ENCODE assay signal across 25 cellular contexts in genomic region chr9:3391414-3391813, GRCh38.
A peak's percentile ranks its signal among the peaks of the same experiment; 100 is the strongest.
DNase-seq lines count a peak whose midpoint lies in the region; ATAC-seq, FAIRE-seq and TF ChIP-seq lines count a peak whose summit lies in the region.
"Had no signal": no experiment of that assay in that cellular context is flagged by ENCODE, and none has a peak within 500 bp of the region (broad histone marks: within the 10 kb centered on the region; RNA-seq: fewer than 3 reads in every experiment).

No MANE protein-coding gene starts in this region.

- peaks cover 5% of the 10 kb centered on the region for H3K4me1 ChIP-seq in body of pancreas
- no peaks in the 10 kb centered on the region for H3K4me1 ChIP-seq in pancreas
- H3K4me1 ChIP-seq in osteoblast (ENCODE audit: insufficient read depth, low read length), result no peaks in the 10 kb centered on the region
- H3K4me1 ChIP-seq: A549, BE2C had no signal

- DNase-seq in LNCaP clone FGC (ENCODE audit: low read depth), result peak; percentile 68
- DNase-seq in NCI-H524 treated with DMSO at 0.1 percent for 48 hours (lab: John Stamatoyannopoulos, UW), result peak; percentile 19
- peak in 2 of 4 donors; percentile 21 to 39 for DNase-seq in body of pancreas
- peak in 1 of 6 donors; percentile 40 for DNase-seq in pancreas
- DNase-seq in osteoblast (ENCODE audit: insufficient read length, low spot score, missing footprints), result no peak
- DNase-seq: 8988T; ACHN; AML-193; BE2C; CD4-positive, alpha-beta T cell; CD8-positive, alpha-beta memory T cell; DMS 273 treated with DMSO at 0.1 percent for 48 hours; DMS79; EL; GDM1; H7; HCEC 1CT had no signal

- intact Hi-C loops in body of pancreas (cut with DNase I), result no loop called here
- intact Hi-C loops in pancreas (cut with DNase I), result no loop called here

- ATAC-seq in body of pancreas (peak; percentile 84), pancreas (peak; percentile 78 to 96 (median 91)), HG03139 (IDR thresholded peaks at IDR 0.05; ENCODE audit: unreplicated experiment) (no peak), GM21786 (IDR thresholded peaks at IDR 0.05; ENCODE audit: unreplicated experiment) (no peak)
- ATAC-seq: A549, GM12878 had no signal

- TF ChIP-seq POLR2A in body of pancreas (IDR thresholded peaks at IDR 0.05), result no peak

- WGBS in body of pancreas, 2 donors, result 47 to 59% methylated on average over 2 of the region's 2 CpGs
- WGBS in pancreas, 2 donors, result 46 to 55% methylated on average over 2 of the region's 2 CpGs

- FAIRE-seq in pancreas (lab: Jason Lieb, UNC), result no peak
- FAIRE-seq: A549, D721Med, GM12878, GM19239, H1 had no signal

- no peak overlapping the region for H3K4me2 ChIP-seq in osteoblast (ENCODE audit: insufficient read depth, low read length)
- H3K4me2 ChIP-seq: A549; BLaER1 treated with 17β-estradiol and CSF1 and Interleukin-3, amounts not matched to agents 10 nM and 100 nM had no signal

- H2AFZ ChIP-seq in osteoblast (ENCODE audit: low read length), result no peak overlapping the region

- no peaks in the 10 kb centered on the region for H3K27me3 ChIP-seq in body of pancreas
- no peaks in the 10 kb centered on the region for H3K27me3 ChIP-seq in pancreas
- H3K27me3 ChIP-seq in osteoblast (ENCODE audit: insufficient read depth, low read length), result no peaks in the 10 kb centered on the region
- H3K27me3 ChIP-seq: BE2C; BLaER1 treated with 17β-estradiol and CSF1 and Interleukin-3, amounts not matched to agents 10 nM and 100 nM had no signal

- H3K36me3 ChIP-seq in body of pancreas (replicated peaks in 1 of 2; ENCODE audit: insufficient read depth in 1 of 2, low read depth in 2 of 2) (no peaks in the 10 kb centered on the region), pancreas (no peaks in the 10 kb centered on the region), osteoblast (ENCODE audit: insufficient read depth, low read length) (no peaks in the 10 kb centered on the region)
- H3K36me3 ChIP-seq: BE2C had no signal

- H3K27ac ChIP-seq in body of pancreas (peak overlapping the region in 2 of 4 donors; percentile 42 to 45), pancreas (peak overlapping the region in 2 of 4 donors; percentile 48 to 58), osteoblast (ENCODE audit: low read depth, low read length) (no peak overlapping the region)
- H3K27ac ChIP-seq: A549; BLaER1 treated with 17β-estradiol and CSF1 and Interleukin-3, amounts not matched to agents 10 nM and 100 nM had no signal

- no peak for TF ChIP-seq CTCF in LNCaP clone FGC (IDR thresholded peaks at IDR 0.05; ENCODE audit: control insufficient read depth, extremely low read depth, insufficient read depth)
- no peak for TF ChIP-seq CTCF in body of pancreas (IDR thresholded peaks at IDR 0.05)
- TF ChIP-seq CTCF in pancreas (IDR thresholded peaks at IDR 0.05), result no peak
- TF ChIP-seq CTCF in osteoblast (IDR thresholded peaks at IDR 0.05; ENCODE audit: extremely low read depth, low read depth, low read length), result no peak

- no peak overlapping the region for H3K4me3 ChIP-seq in LNCaP clone FGC (ENCODE audit: low read depth, low read length)
- H3K4me3 ChIP-seq in body of pancreas, result no peak overlapping the region
- no peak overlapping the region for H3K4me3 ChIP-seq in pancreas
- no peak overlapping the region for H3K4me3 ChIP-seq in osteoblast (ENCODE audit: insufficient read depth, low read length)
- H3K4me3 ChIP-seq: A549; BLaER1 treated with 17β-estradiol and CSF1 and Interleukin-3, amounts not matched to agents 10 nM and 100 nM; GM12878 had no signal

- H4K20me1 ChIP-seq in osteoblast (ENCODE audit: insufficient read depth, low read length), result no peaks in the 10 kb centered on the region
- H4K20me1 ChIP-seq: BLaER1 treated with 17β-estradiol and CSF1 and Interleukin-3, amounts not matched to agents 10 nM and 100 nM had no signal

- H3K9me3 ChIP-seq in body of pancreas, result no peaks in the 10 kb centered on the region
- no peaks in the 10 kb centered on the region for H3K9me3 ChIP-seq in pancreas
- H3K9me3 ChIP-seq in osteoblast (ENCODE audit: low read depth, low read length), result no peaks in the 10 kb centered on the region
- H3K9me3 ChIP-seq: A549, BE2C had no signal

- no peaks in the 10 kb centered on the region for H3K79me2 ChIP-seq in osteoblast (ENCODE audit: insufficient read depth, low read length)

Comparison
In these comparisons a context has a peak if more than half of its experiments do, and no peak if none do; other contexts are left out.
1. ATAC-seq: peak in body of pancreas (single experiment) and pancreas (4 of 4); none in HG03139 (single experiment) and GM21786 (single experiment).